ENCODE assay signal across 10 cellular contexts in genomic region chr3:71057526-71057894, GRCh38.
DNase-seq lines count a peak whose midpoint lies in the region; ATAC-seq and TF ChIP-seq lines count a peak whose summit lies in the region.
"Had no signal": no experiment of that assay in that cellular context is flagged by ENCODE, and none has a peak within 500 bp of the region (broad histone marks: within the 10 kb centered on the region; RNA-seq: fewer than 3 reads in every experiment).

No MANE protein-coding gene starts in this region.

- no peaks in the 10 kb centered on the region for H3K36me3 Mint-ChIP-seq in WTC11

- no peaks in the 10 kb centered on the region for H3K9me3 Mint-ChIP-seq in WTC11
- H3K9me3 Mint-ChIP-seq in stimulated activated naive CD8-positive, alpha-beta T cell treated with anti-CD3 and anti-CD28 coated beads, Interleukin-15, amount 100 ng/mL, for 72 hours = no peaks in the 10 kb centered on the region

- ATAC-seq in WTC11 (peak; percentile 61), foreskin keratinocyte (peak; percentile 97), GM18511 (IDR thresholded peaks at IDR 0.05; ENCODE audit: unreplicated experiment) (no peak), HG03460 (IDR thresholded peaks at IDR 0.05; ENCODE audit: unreplicated experiment) (no peak)
- peak; percentile 87 for ATAC-seq in stimulated activated naive CD8-positive, alpha-beta T cell treated with anti-CD3 and anti-CD28 coated beads, Interleukin-15, amount 100 ng/mL, for 72 hours

- CTCF ChIA-PET in WTC11 (lab: Charles Lee) = interaction anchor here (1.5 to 1.7 kb wide), 2 partner anchors 10 to 11 kb away, joined by 5 read pairs; no protein-coding TSS in a partner anchor

- peak; percentile 13 for DNase-seq in NCI-H345 (lab: John Stamatoyannopoulos, UW)
- DNase-seq in NCI-H345 treated with DMSO at 0.1 percent for 48 hours (lab: John Stamatoyannopoulos, UW; ENCODE audit: unreplicated experiment) = no peak
- DNase-seq in WTC11 (ENCODE audit: low spot score) = no peak
- DNase-seq in foreskin keratinocyte = peak; percentile 89 to 95
- DNase-seq in stimulated activated naive CD8-positive, alpha-beta T cell treated with anti-CD3 and anti-CD28 coated beads, Interleukin-15, amount 100 ng/mL, for 72 hours = no peak
- DNase-seq in NCI-H1694 (lab: John Stamatoyannopoulos, UW) = no peak
- DNase-seq: MM.1S had no signal

- no peak overlapping the region for H3K4me3 Mint-ChIP-seq in WTC11
- peak overlapping the region; percentile 67 to 79 for H3K4me3 Mint-ChIP-seq in stimulated activated naive CD8-positive, alpha-beta T cell treated with anti-CD3 and anti-CD28 coated beads, Interleukin-15, amount 100 ng/mL, for 72 hours

- H3K4me1 ChIP-seq in foreskin keratinocyte = peaks cover 61% of the 10 kb centered on the region

- H3K27me3 ChIP-seq in foreskin keratinocyte = no peaks in the 10 kb centered on the region

- peak overlapping the region; percentile 99 for H3K27ac ChIP-seq in foreskin keratinocyte
- H3K27ac ChIP-seq: SK-N-MC had no signal

- TF ChIP-seq CTCF in WTC11 (IDR thresholded peaks at IDR 0.05) (no peak), foreskin keratinocyte (conservative IDR thresholded peaks at IDR 0.05) (no peak)

- H3K27ac Mint-ChIP-seq in WTC11 = 0 out of 2 replicates have a peak overlapping the region, but pooled peaks have one; percentile 46
- peak overlapping the region; percentile 97 to 98 for H3K27ac Mint-ChIP-seq in stimulated activated naive CD8-positive, alpha-beta T cell treated with anti-CD3 and anti-CD28 coated beads, Interleukin-15, amount 100 ng/mL, for 72 hours

- peaks cover 99% of the 10 kb centered on the region for H3K4me1 Mint-ChIP-seq in WTC11
- peaks cover 99% of the 10 kb centered on the region for H3K4me1 Mint-ChIP-seq in stimulated activated naive CD8-positive, alpha-beta T cell treated with anti-CD3 and anti-CD28 coated beads, Interleukin-15, amount 100 ng/mL, for 72 hours

- POLR2A ChIA-PET in WTC11 (lab: Charles Lee) = no interaction called here

- no peaks in the 10 kb centered on the region for H3K27me3 Mint-ChIP-seq in WTC11 (ENCODE audit: low read depth)
- no peaks in the 10 kb centered on the region for H3K27me3 Mint-ChIP-seq in stimulated activated naive CD8-positive, alpha-beta T cell treated with anti-CD3 and anti-CD28 coated beads, Interleukin-15, amount 100 ng/mL, for 72 hours

TF ChIP-seq in WTC11, 78 proteins besides CTCF, POLR2A, EP300 and RAD21:
- TF ChIP-seq FOXJ3 (CRISPR knock-in tag; IDR thresholded peaks at IDR 0.05; ENCODE audit: borderline replicate concordance) (no peak), FOXP4 (CRISPR knock-in tag; IDR thresholded peaks at IDR 0.05) (no peak), FOXK1 (CRISPR knock-in tag; IDR thresholded peaks at IDR 0.05) (no peak), FOXP1 (CRISPR knock-in tag; IDR thresholded peaks at IDR 0.05; ENCODE audit: borderline replicate concordance) (no peak), CDX4 (CRISPR knock-in tag; IDR thresholded peaks at IDR 0.05; ENCODE audit: borderline replicate concordance) (no peak), ZNF121 (CRISPR knock-in tag; IDR thresholded peaks at IDR 0.05) (no peak), PRDM15 (CRISPR knock-in tag; IDR thresholded peaks at IDR 0.05) (no peak), KAT7 (CRISPR knock-in tag; IDR thresholded peaks at IDR 0.05; ENCODE audit: borderline replicate concordance) (no peak), ZNF416 (CRISPR knock-in tag; IDR thresholded peaks at IDR 0.05) (no peak), IRF2 (CRISPR knock-in tag; IDR thresholded peaks at IDR 0.05; ENCODE audit: borderline replicate concordance, low read depth) (no peak), SMAD3 (CRISPR knock-in tag; IDR thresholded peaks at IDR 0.05; ENCODE audit: borderline replicate concordance) (no peak), GABPB1 (CRISPR knock-in tag; IDR thresholded peaks at IDR 0.05) (no peak), TCF7 (CRISPR knock-in tag; IDR thresholded peaks at IDR 0.05; ENCODE audit: low read depth) (no peak)
- TF ChIP-seq, protein P1, sequence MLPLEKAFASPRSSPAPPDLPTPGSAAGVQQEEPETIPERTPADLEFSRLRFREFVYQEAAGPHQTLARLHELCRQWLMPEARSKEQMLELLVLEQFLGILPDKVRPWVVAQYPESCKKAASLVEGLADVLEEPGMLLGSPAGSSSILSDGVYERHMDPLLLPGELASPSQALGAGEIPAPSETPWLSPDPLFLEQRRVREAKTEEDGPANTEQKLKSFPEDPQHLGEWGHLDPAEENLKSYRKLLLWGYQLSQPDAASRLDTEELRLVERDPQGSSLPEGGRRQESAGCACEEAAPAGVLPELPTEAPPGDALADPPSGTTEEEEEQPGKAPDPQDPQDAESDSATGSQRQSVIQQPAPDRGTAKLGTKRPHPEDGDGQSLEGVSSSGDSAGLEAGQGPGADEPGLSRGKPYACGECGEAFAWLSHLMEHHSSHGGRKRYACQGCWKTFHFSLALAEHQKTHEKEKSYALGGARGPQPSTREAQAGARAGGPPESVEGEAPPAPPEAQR (CRISPR knock-in tag; IDR thresholded peaks at IDR 0.05) = no peak

Comparison
In these comparisons a context has a peak if more than half of its experiments do, and no peak if none do; other contexts are left out.
1. DNase-seq: peak in NCI-H345 (single experiment) and foreskin keratinocyte (2 of 2); none in NCI-H345 treated with DMSO at 0.1 percent for 48 hours (single experiment), WTC11 (single experiment), stimulated activated naive CD8-positive, alpha-beta T cell treated with anti-CD3 and anti-CD28 coated beads, Interleukin-15, amount 100 ng/mL, for 72 hours (0 of 2) and NCI-H1694 (single experiment).
2. ATAC-seq: peak in WTC11 (single experiment), foreskin keratinocyte (single experiment) and stimulated activated naive CD8-positive, alpha-beta T cell treated with anti-CD3 and anti-CD28 coated beads, Interleukin-15, amount 100 ng/mL, for 72 hours (single experiment); none in GM18511 (single experiment) and HG03460 (single experiment).